28 cellular contexts compared by ENCODE assay signal in the genomic region with DNA sequence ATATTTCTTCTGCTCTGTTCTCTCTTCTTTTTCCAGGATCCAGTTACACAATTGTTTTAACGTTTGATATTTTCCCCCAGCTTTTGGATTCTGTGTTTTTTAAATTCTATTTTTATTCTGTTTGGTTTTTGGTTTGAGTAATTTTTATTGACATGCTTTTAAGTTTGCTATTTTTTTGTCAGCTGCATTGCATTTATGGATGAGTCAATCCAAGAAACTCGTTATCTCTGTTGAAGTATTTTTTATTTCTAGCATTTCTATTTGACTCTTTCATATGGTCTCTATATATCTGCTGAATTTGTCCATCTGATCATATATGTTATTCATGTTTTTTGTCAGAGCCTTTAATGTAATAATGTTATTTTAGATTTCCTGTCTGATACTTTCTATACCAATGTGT.
"Had no signal": no experiment of that assay in that cellular context is flagged by ENCODE, and none has a peak within 500 bp of the region (broad histone marks: within the 10 kb centered on the region; RNA-seq: fewer than 3 reads in every experiment).

No MANE protein-coding gene starts in this region.

- H3K9me3 ChIP-seq: colonic mucosa, esophagus squamous epithelium, mucosa of descending colon had no signal

- H3K27me3 Mint-ChIP-seq: dendritic cell treated with granulocyte-macrophage colony-stimulating factor and Interleukin-4, amounts not matched to agents 40 ng/mL and 50 ng/mL, for 4 days; naive B cell had no signal

- DNase-seq: colonic mucosa; cortex of kidney; effector CD8-positive, alpha-beta T cell; effector memory CD8-positive, alpha-beta T cell; endodermal cell; erythroblast; esophagus squamous epithelium; foreskin fibroblast; foreskin melanocyte; gastrocnemius medialis; glutamatergic neuron; head of caudate nucleus; heart right ventricle; hippocampal formation; left cardiac atrium; left lung; left ventricle myocardium superior; lower lobe of right lung; mesenchymal stem cell; mucosa of descending colon; naive B cell had no signal

- H3K27me3 ChIP-seq: colonic mucosa, esophagus squamous epithelium, gastrocnemius medialis, heart right ventricle, left lung had no signal

- H3K4me3 Mint-ChIP-seq: dendritic cell treated with granulocyte-macrophage colony-stimulating factor and Interleukin-4, amounts not matched to agents 40 ng/mL and 50 ng/mL, for 4 days; effector memory CD8-positive, alpha-beta T cell; endodermal cell; mesothelial cell of epicardium had no signal

- H3K36me3 Mint-ChIP-seq: mesothelial cell of epicardium, naive B cell had no signal

- H3K27ac Mint-ChIP-seq: dendritic cell treated with granulocyte-macrophage colony-stimulating factor and Interleukin-4, amounts not matched to agents 40 ng/mL and 50 ng/mL, for 4 days; effector memory CD8-positive, alpha-beta T cell; endodermal cell; mesothelial cell of epicardium had no signal

- FAIRE-seq: endometrium, islet of Langerhans, keratinocyte had no signal

- H3K4me1 ChIP-seq: colonic mucosa, esophagus squamous epithelium, gastrocnemius medialis, heart right ventricle, left lung, lower lobe of right lung had no signal

- ATAC-seq: effector memory CD8-positive, alpha-beta T cell; esophagus mucosa; gastrocnemius medialis; heart right ventricle; left cardiac atrium; left lung; left ventricle myocardium superior; lower lobe of right lung; mucosa of descending colon had no signal

- H3K36me3 ChIP-seq: colonic mucosa, esophagus squamous epithelium, gastrocnemius medialis, heart right ventricle, left lung, lower lobe of right lung had no signal

- H3K4me3 ChIP-seq: colonic mucosa, esophagus squamous epithelium, gastrocnemius medialis, heart right ventricle, left lung, lower lobe of right lung, mucosa of descending colon had no signal

- H3K27ac ChIP-seq: colonic mucosa, epithelial cell of prostate, esophagus squamous epithelium, gastrocnemius medialis, heart right ventricle, left lung, lower lobe of right lung had no signal

- H3K4me1 Mint-ChIP-seq: endodermal cell, mesothelial cell of epicardium, naive B cell had no signal
